Comparison of ENCODE assay signal across 1 cellular context in the genomic region with DNA sequence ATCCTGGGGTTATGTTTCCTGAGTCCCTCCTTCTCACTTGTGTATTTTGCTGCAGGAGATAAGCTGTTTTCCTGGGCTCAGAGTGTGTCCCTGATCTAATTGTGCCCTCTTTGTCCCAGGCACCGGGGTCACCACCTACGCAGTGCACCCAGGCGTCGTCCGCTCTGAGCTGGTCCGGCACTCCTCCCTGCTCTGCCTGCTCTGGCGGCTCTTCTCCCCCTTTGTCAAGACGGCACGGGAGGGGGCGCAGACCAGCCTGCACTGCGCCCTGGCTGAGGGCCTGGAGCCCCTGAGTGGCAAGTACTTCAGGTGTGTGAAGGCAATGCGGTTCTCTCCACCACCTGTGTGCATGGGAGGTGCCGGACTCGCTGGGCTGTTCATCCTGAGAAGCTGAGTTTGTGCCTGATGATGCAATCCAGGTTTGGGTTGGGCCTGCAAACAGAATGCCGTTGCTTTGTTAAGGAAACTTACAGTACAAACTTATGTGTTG.
TF ChIP-seq lines count a peak whose summit lies in the region.

No MANE protein-coding gene starts in this region.

TF ChIP-seq in H1, 55 proteins besides CTCF, POLR2A, EP300 and RAD21:
- TF ChIP-seq NANOG (IDR thresholded peaks at IDR 0.05; ENCODE audit: insufficient read depth, low read depth, low read length, poor library complexity, severe bottlenecking) (no peak), ZNF274 (IDR thresholded peaks at IDR 0.05; ENCODE audit: borderline replicate concordance, extremely low read depth, low read length) (no peak), FOSL1 (IDR thresholded peaks at IDR 0.05; ENCODE audit: insufficient read depth, low read depth, low read length) (no peak), CHD1 (IDR thresholded peaks at IDR 0.05; ENCODE audit: low read depth, low read length) (no peak), TCF12 (IDR thresholded peaks at IDR 0.05; ENCODE audit: low read depth, low read length) (no peak), ATF3 (IDR thresholded peaks at IDR 0.05; ENCODE audit: insufficient read depth, low read depth, low read length) (peak; percentile 83), SIRT6 (IDR thresholded peaks at IDR 0.05; ENCODE audit: low read length) (no peak), SAP30 (IDR thresholded peaks at IDR 0.05; ENCODE audit: insufficient read depth, insufficient replicate concordance, low read length) (no peak), RNF2 (IDR thresholded peaks at IDR 0.05; ENCODE audit: borderline replicate concordance, low read depth, low read length, missing control alignments, poor library complexity, severe bottlenecking) (no peak), NRF1 (IDR thresholded peaks at IDR 0.05; ENCODE audit: low read depth, low read length) (no peak), TAF7 (optimal IDR thresholded peaks at IDR 0.05; ENCODE audit: borderline replicate concordance, low read depth, low read length) (no peak), HDAC6 (IDR thresholded peaks at IDR 0.05; ENCODE audit: low read depth, low read length) (no peak), MAFK (IDR thresholded peaks at IDR 0.05; ENCODE audit: low read depth, low read length) (no peak), USF2 (IDR thresholded peaks at IDR 0.05; ENCODE audit: low read length) (no peak), CHD2 (IDR thresholded peaks at IDR 0.05; ENCODE audit: low read length) (no peak), KDM5A (IDR thresholded peaks at IDR 0.05; ENCODE audit: low read length) (no peak), CEBPB (IDR thresholded peaks at IDR 0.05; ENCODE audit: low read depth, low read length) (peak; percentile 99), E2F6 (IDR thresholded peaks at IDR 0.05) (peak; percentile 61; the same call in 1 of the 2 replicates), KDM4A (IDR thresholded peaks at IDR 0.05; ENCODE audit: low read depth, low read length, severe bottlenecking) (no peak), CBX5 (IDR thresholded peaks at IDR 0.05; ENCODE audit: low read depth, low read length) (no peak), PHF8 (conservative IDR thresholded peaks at IDR 0.05; ENCODE audit: low read depth, low read length) (no peak), BCL11A (IDR thresholded peaks at IDR 0.05; ENCODE audit: low read depth in 2 of 2, low read length in 2 of 2) (no peak), SRF (IDR thresholded peaks at IDR 0.05; ENCODE audit: low read depth, low read length) (no peak), RFX5 (IDR thresholded peaks at IDR 0.05; ENCODE audit: borderline replicate concordance, low read depth, low read length) (no peak), HDAC2 (IDR thresholded peaks at IDR 0.05; ENCODE audit: borderline replicate concordance in 1 of 2, low read depth in 2 of 2, low read length in 2 of 2) (no peak), JUN (IDR thresholded peaks at IDR 0.05; ENCODE audit: low read depth, low read length) (no peak), TEAD4 (IDR thresholded peaks at IDR 0.05; ENCODE audit: low read depth, low read length) (no peak), JUND (IDR thresholded peaks at IDR 0.05; ENCODE audit: low read length) (peak; percentile 67), POU5F1 (IDR thresholded peaks at IDR 0.05; ENCODE audit: low read depth, low read length) (no peak), BRCA1 (IDR thresholded peaks at IDR 0.05; ENCODE audit: low read depth, low read length) (no peak), EGR1 (IDR thresholded peaks at IDR 0.05; ENCODE audit: borderline replicate concordance, low read depth, low read length) (peak; percentile 68; the same call in 1 of the 2 replicates), SP4 (IDR thresholded peaks at IDR 0.05; ENCODE audit: low read length) (no peak), RXRA (IDR thresholded peaks at IDR 0.05; ENCODE audit: insufficient read depth, low read depth, low read length) (no peak), SIX5 (IDR thresholded peaks at IDR 0.05; ENCODE audit: low read depth, low read length) (no peak), GTF2F1 (IDR thresholded peaks at IDR 0.05; ENCODE audit: borderline replicate concordance, low read depth, low read length) (no peak), SUZ12 (IDR thresholded peaks at IDR 0.05; ENCODE audit: low read length) (no peak), SIN3A (conservative IDR thresholded peaks at IDR 0.05 in 1 of 2, IDR thresholded peaks at IDR 0.05 in 1 of 2; ENCODE audit: low read depth in 1 of 2, low read length in 2 of 2) (0 out of 4 replicates have a peak, but pooled peaks of 1 of the 2 experiments have one; percentile 37), SP1 (IDR thresholded peaks at IDR 0.05; ENCODE audit: low read depth, low read length) (no peak), POLR2AphosphoS5 (IDR thresholded peaks at IDR 0.05; ENCODE audit: low read depth, low read length) (peak; percentile 65; the same call in 1 of the 2 replicates), YY1 (IDR thresholded peaks at IDR 0.05; ENCODE audit: low read depth, low read length) (no peak), EZH2 (IDR thresholded peaks at IDR 0.05; ENCODE audit: low read depth, low read length, severe bottlenecking) (no peak), ASH2L (IDR thresholded peaks at IDR 0.05; ENCODE audit: low read length) (no peak), GABPA (IDR thresholded peaks at IDR 0.05; ENCODE audit: borderline replicate concordance, insufficient read depth, low read length) (no peak), CBX8 (IDR thresholded peaks at IDR 0.05; ENCODE audit: borderline replicate concordance, low read depth, low read length) (no peak), TAF1 (IDR thresholded peaks at IDR 0.05; ENCODE audit: low read depth, low read length) (peak; percentile 34; the same call in 1 of the 2 replicates), RBBP5 (IDR thresholded peaks at IDR 0.05; ENCODE audit: borderline replicate concordance, low read depth, low read length) (no peak), SP2 (IDR thresholded peaks at IDR 0.05; ENCODE audit: low read length) (no peak), BACH1 (IDR thresholded peaks at IDR 0.05; ENCODE audit: low read length) (no peak), CREB1 (IDR thresholded peaks at IDR 0.05) (no peak), CTBP2 (IDR thresholded peaks at IDR 0.05; ENCODE audit: borderline replicate concordance, insufficient read depth, insufficient read length, low read length) (no peak), KDM1A (IDR thresholded peaks at IDR 0.05; ENCODE audit: borderline replicate concordance, low read length) (no peak), TBP (IDR thresholded peaks at IDR 0.05; ENCODE audit: low read depth, low read length) (peak; percentile 46; the same call in 1 of the 2 replicates)
- TF ChIP-seq, protein P1, sequence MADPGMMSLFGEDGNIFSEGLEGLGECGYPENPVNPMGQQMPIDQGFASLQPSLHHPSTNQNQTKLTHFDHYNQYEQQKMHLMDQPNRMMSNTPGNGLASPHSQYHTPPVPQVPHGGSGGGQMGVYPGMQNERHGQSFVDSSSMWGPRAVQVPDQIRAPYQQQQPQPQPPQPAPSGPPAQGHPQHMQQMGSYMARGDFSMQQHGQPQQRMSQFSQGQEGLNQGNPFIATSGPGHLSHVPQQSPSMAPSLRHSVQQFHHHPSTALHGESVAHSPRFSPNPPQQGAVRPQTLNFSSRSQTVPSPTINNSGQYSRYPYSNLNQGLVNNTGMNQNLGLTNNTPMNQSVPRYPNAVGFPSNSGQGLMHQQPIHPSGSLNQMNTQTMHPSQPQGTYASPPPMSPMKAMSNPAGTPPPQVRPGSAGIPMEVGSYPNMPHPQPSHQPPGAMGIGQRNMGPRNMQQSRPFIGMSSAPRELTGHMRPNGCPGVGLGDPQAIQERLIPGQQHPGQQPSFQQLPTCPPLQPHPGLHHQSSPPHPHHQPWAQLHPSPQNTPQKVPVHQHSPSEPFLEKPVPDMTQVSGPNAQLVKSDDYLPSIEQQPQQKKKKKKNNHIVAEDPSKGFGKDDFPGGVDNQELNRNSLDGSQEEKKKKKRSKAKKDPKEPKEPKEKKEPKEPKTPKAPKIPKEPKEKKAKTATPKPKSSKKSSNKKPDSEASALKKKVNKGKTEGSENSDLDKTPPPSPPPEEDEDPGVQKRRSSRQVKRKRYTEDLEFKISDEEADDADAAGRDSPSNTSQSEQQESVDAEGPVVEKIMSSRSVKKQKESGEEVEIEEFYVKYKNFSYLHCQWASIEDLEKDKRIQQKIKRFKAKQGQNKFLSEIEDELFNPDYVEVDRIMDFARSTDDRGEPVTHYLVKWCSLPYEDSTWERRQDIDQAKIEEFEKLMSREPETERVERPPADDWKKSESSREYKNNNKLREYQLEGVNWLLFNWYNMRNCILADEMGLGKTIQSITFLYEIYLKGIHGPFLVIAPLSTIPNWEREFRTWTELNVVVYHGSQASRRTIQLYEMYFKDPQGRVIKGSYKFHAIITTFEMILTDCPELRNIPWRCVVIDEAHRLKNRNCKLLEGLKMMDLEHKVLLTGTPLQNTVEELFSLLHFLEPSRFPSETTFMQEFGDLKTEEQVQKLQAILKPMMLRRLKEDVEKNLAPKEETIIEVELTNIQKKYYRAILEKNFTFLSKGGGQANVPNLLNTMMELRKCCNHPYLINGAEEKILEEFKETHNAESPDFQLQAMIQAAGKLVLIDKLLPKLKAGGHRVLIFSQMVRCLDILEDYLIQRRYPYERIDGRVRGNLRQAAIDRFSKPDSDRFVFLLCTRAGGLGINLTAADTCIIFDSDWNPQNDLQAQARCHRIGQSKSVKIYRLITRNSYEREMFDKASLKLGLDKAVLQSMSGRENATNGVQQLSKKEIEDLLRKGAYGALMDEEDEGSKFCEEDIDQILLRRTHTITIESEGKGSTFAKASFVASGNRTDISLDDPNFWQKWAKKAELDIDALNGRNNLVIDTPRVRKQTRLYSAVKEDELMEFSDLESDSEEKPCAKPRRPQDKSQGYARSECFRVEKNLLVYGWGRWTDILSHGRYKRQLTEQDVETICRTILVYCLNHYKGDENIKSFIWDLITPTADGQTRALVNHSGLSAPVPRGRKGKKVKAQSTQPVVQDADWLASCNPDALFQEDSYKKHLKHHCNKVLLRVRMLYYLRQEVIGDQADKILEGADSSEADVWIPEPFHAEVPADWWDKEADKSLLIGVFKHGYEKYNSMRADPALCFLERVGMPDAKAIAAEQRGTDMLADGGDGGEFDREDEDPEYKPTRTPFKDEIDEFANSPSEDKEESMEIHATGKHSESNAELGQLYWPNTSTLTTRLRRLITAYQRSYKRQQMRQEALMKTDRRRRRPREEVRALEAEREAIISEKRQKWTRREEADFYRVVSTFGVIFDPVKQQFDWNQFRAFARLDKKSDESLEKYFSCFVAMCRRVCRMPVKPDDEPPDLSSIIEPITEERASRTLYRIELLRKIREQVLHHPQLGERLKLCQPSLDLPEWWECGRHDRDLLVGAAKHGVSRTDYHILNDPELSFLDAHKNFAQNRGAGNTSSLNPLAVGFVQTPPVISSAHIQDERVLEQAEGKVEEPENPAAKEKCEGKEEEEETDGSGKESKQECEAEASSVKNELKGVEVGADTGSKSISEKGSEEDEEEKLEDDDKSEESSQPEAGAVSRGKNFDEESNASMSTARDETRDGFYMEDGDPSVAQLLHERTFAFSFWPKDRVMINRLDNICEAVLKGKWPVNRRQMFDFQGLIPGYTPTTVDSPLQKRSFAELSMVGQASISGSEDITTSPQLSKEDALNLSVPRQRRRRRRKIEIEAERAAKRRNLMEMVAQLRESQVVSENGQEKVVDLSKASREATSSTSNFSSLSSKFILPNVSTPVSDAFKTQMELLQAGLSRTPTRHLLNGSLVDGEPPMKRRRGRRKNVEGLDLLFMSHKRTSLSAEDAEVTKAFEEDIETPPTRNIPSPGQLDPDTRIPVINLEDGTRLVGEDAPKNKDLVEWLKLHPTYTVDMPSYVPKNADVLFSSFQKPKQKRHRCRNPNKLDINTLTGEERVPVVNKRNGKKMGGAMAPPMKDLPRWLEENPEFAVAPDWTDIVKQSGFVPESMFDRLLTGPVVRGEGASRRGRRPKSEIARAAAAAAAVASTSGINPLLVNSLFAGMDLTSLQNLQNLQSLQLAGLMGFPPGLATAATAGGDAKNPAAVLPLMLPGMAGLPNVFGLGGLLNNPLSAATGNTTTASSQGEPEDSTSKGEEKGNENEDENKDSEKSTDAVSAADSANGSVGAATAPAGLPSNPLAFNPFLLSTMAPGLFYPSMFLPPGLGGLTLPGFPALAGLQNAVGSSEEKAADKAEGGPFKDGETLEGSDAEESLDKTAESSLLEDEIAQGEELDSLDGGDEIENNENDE (IDR thresholded peaks at IDR 0.05; ENCODE audit: insufficient replicate concordance, low read length), result no peak
- TF ChIP-seq, protein P2, sequence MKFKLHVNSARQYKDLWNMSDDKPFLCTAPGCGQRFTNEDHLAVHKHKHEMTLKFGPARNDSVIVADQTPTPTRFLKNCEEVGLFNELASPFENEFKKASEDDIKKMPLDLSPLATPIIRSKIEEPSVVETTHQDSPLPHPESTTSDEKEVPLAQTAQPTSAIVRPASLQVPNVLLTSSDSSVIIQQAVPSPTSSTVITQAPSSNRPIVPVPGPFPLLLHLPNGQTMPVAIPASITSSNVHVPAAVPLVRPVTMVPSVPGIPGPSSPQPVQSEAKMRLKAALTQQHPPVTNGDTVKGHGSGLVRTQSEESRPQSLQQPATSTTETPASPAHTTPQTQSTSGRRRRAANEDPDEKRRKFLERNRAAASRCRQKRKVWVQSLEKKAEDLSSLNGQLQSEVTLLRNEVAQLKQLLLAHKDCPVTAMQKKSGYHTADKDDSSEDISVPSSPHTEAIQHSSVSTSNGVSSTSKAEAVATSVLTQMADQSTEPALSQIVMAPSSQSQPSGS (IDR thresholded peaks at IDR 0.05; ENCODE audit: low read length), result no peak
- TF ChIP-seq, protein P3, sequence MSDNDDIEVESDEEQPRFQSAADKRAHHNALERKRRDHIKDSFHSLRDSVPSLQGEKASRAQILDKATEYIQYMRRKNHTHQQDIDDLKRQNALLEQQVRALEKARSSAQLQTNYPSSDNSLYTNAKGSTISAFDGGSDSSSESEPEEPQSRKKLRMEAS (IDR thresholded peaks at IDR 0.05), result peak; percentile 75
